In the genomic region with DNA sequence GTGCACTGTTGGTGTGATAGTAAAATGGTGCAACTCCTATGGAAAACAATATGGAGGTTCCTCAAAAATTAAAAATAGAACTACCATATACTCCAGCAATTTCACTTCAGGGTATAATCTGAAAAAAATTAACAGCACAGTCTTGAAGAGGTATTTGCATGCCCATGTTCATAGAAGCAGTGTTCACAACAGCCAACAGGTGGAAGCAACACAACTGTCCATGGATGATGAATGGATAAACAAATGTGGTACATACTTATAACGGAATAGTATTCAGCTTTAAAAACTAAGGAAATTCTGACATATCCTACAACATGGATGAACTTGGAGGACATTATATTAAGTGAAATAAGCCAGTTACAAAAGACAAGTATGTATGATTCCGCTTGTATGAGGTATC, we compare ENCODE assay signal across 2 cellular contexts.
TF ChIP-seq lines count a peak whose summit lies in the region.

No MANE protein-coding gene starts in this region.

TF ChIP-seq in K562, 482 proteins besides CTCF, POLR2A, EP300 and RAD21:
- TF ChIP-seq, protein P1, sequence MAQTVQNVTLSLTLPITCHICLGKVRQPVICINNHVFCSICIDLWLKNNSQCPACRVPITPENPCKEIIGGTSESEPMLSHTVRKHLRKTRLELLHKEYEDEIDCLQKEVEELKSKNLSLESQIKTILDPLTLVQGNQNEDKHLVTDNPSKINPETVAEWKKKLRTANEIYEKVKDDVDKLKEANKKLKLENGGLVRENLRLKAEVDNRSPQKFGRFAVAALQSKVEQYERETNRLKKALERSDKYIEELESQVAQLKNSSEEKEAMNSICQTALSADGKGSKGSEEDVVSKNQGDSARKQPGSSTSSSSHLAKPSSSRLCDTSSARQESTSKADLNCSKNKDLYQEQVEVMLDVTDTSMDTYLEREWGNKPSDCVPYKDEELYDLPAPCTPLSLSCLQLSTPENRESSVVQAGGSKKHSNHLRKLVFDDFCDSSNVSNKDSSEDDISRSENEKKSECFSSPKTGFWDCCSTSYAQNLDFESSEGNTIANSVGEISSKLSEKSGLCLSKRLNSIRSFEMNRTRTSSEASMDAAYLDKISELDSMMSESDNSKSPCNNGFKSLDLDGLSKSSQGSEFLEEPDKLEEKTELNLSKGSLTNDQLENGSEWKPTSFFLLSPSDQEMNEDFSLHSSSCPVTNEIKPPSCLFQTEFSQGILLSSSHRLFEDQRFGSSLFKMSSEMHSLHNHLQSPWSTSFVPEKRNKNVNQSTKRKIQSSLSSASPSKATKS (CRISPR knock-in tag; IDR thresholded peaks at IDR 0.05): no peak
- no peak for TF ChIP-seq FOXP1 (CRISPR knock-in tag; IDR thresholded peaks at IDR 0.05)
- peak; percentile 30 for TF ChIP-seq MEIS2 (IDR thresholded peaks at IDR 0.05; ENCODE audit: partially characterized antibody)

TF ChIP-seq in HepG2, 621 proteins besides CTCF, POLR2A, EP300 and RAD21:
- TF ChIP-seq HMG20A (CRISPR knock-in tag; IDR thresholded peaks at IDR 0.05; ENCODE audit: borderline replicate concordance) (no peak), FOXM1 (CRISPR knock-in tag; IDR thresholded peaks at IDR 0.05) (no peak), SMC3 (IDR thresholded peaks at IDR 0.05; ENCODE audit: low read length) (peak; percentile 13; the same call in 1 of the 2 replicates), STAG1 (CRISPR knock-in tag; IDR thresholded peaks at IDR 0.05) (peak; percentile 46)
